ENCODE assay signal across 1 cellular context in the genomic region with DNA sequence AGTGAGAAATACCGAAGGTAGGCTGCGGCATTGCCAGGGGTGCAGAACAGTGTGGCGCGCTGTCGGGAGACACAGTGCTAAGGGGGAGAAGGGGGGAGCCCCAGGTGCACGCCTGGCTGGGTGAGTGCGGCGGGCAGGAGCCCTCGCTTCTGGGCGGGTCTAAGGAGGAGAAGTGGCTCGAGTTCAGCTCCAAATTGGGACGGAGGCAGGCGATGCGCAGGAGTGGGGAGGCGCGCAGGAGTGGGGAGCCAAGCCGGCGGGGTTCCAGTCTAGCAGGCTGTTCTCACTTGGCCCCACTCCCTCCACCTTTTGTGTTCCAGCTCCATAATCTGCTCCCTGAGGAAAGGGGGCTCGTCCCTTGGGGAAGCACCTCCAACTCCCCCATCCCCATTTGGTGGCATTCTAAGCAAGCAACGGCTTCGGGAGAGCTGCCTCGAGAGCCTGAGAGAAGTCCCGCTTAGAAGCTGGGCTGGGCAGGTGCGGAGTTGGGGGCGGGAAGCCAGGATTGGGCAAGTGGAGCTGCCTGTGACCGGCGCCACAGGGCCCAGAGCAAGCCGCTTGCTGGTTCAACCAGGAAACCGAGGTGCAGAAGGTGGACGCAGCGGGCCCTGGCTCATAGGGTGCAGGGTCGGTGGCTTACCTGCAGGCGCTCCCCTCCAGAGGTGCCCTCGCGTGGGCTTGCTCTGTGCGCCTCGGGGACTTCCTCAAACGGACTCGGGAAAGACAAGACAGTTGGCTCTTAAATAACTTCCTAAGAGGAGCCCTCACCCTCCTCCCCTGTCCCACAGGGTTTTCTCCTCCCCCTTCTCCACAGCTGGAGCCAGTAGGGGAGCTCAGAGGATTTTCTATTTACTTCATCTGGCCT.
TF ChIP-seq lines count a peak whose summit lies in the region.

A gene (minus strand): TSS at position 716 of the 865 bp plus-strand sequence. CDS start 1,998 bp downstream, outside the sequence.

TF ChIP-seq in H1, 55 proteins besides CTCF, POLR2A, EP300 and RAD21:
- TF ChIP-seq RBBP5 (IDR thresholded peaks at IDR 0.05; ENCODE audit: borderline replicate concordance, low read depth, low read length) (peak; percentile 69; the same call in 1 of the 2 replicates), TEAD4 (IDR thresholded peaks at IDR 0.05; ENCODE audit: low read depth, low read length) (no peak), YY1 (IDR thresholded peaks at IDR 0.05; ENCODE audit: low read depth, low read length) (no peak), RXRA (IDR thresholded peaks at IDR 0.05; ENCODE audit: insufficient read depth, low read depth, low read length) (no peak), SRF (IDR thresholded peaks at IDR 0.05; ENCODE audit: low read depth, low read length) (no peak), POLR2AphosphoS5 (IDR thresholded peaks at IDR 0.05; ENCODE audit: low read depth, low read length) (no peak), NRF1 (IDR thresholded peaks at IDR 0.05; ENCODE audit: low read depth, low read length) (no peak), RFX5 (IDR thresholded peaks at IDR 0.05; ENCODE audit: borderline replicate concordance, low read depth, low read length) (no peak), CTBP2 (IDR thresholded peaks at IDR 0.05; ENCODE audit: borderline replicate concordance, insufficient read depth, insufficient read length, low read length) (no peak), CBX5 (IDR thresholded peaks at IDR 0.05; ENCODE audit: low read depth, low read length) (no peak), KDM1A (IDR thresholded peaks at IDR 0.05; ENCODE audit: borderline replicate concordance, low read length) (no peak), BCL11A (IDR thresholded peaks at IDR 0.05; ENCODE audit: low read depth in 2 of 2, low read length in 2 of 2) (no peak), KDM5A (IDR thresholded peaks at IDR 0.05; ENCODE audit: low read length) (no peak), CHD2 (IDR thresholded peaks at IDR 0.05; ENCODE audit: low read length) (no peak), TCF12 (IDR thresholded peaks at IDR 0.05; ENCODE audit: low read depth, low read length) (no peak), TBP (IDR thresholded peaks at IDR 0.05; ENCODE audit: low read depth, low read length) (no peak), SP2 (IDR thresholded peaks at IDR 0.05; ENCODE audit: low read length) (no peak), CEBPB (IDR thresholded peaks at IDR 0.05; ENCODE audit: low read depth, low read length) (peak; percentile 31; the same call in 1 of the 2 replicates), GABPA (IDR thresholded peaks at IDR 0.05; ENCODE audit: borderline replicate concordance, insufficient read depth, low read length) (no peak), HDAC2 (IDR thresholded peaks at IDR 0.05; ENCODE audit: borderline replicate concordance in 1 of 2, low read depth in 2 of 2, low read length in 2 of 2) (no peak), HDAC6 (IDR thresholded peaks at IDR 0.05; ENCODE audit: low read depth, low read length) (no peak), JUN (IDR thresholded peaks at IDR 0.05; ENCODE audit: low read depth, low read length) (no peak), ASH2L (IDR thresholded peaks at IDR 0.05; ENCODE audit: low read length) (peak; percentile 48), SP1 (IDR thresholded peaks at IDR 0.05; ENCODE audit: low read depth, low read length) (no peak), SIRT6 (IDR thresholded peaks at IDR 0.05; ENCODE audit: low read length) (no peak), NANOG (IDR thresholded peaks at IDR 0.05; ENCODE audit: insufficient read depth, low read depth, low read length, poor library complexity, severe bottlenecking) (no peak), FOSL1 (IDR thresholded peaks at IDR 0.05; ENCODE audit: insufficient read depth, low read depth, low read length) (no peak), GTF2F1 (IDR thresholded peaks at IDR 0.05; ENCODE audit: borderline replicate concordance, low read depth, low read length) (no peak), MAFK (IDR thresholded peaks at IDR 0.05; ENCODE audit: low read depth, low read length) (no peak), SAP30 (IDR thresholded peaks at IDR 0.05; ENCODE audit: insufficient read depth, insufficient replicate concordance, low read length) (no peak), TAF7 (optimal IDR thresholded peaks at IDR 0.05; ENCODE audit: borderline replicate concordance, low read depth, low read length) (no peak), CBX8 (IDR thresholded peaks at IDR 0.05; ENCODE audit: borderline replicate concordance, low read depth, low read length) (no peak), ZNF274 (IDR thresholded peaks at IDR 0.05; ENCODE audit: borderline replicate concordance, extremely low read depth, low read length) (no peak), TAF1 (IDR thresholded peaks at IDR 0.05; ENCODE audit: low read depth, low read length) (no peak), EZH2 (IDR thresholded peaks at IDR 0.05; ENCODE audit: low read depth, low read length, severe bottlenecking) (peak; percentile 40), CREB1 (IDR thresholded peaks at IDR 0.05) (no peak), BACH1 (IDR thresholded peaks at IDR 0.05; ENCODE audit: low read length) (no peak), BRCA1 (IDR thresholded peaks at IDR 0.05; ENCODE audit: low read depth, low read length) (no peak), RNF2 (IDR thresholded peaks at IDR 0.05; ENCODE audit: borderline replicate concordance, low read depth, low read length, missing control alignments, poor library complexity, severe bottlenecking) (no peak), SUZ12 (IDR thresholded peaks at IDR 0.05; ENCODE audit: low read length) (peak; percentile 25; the same call in 1 of the 2 replicates), JUND (IDR thresholded peaks at IDR 0.05; ENCODE audit: low read length) (no peak), PHF8 (conservative IDR thresholded peaks at IDR 0.05; ENCODE audit: low read depth, low read length) (no peak), SP4 (IDR thresholded peaks at IDR 0.05; ENCODE audit: low read length) (no peak), CHD1 (IDR thresholded peaks at IDR 0.05; ENCODE audit: low read depth, low read length) (no peak), KDM4A (IDR thresholded peaks at IDR 0.05; ENCODE audit: low read depth, low read length, severe bottlenecking) (peak; percentile 95), SIN3A (conservative IDR thresholded peaks at IDR 0.05 in 1 of 2, IDR thresholded peaks at IDR 0.05 in 1 of 2; ENCODE audit: low read depth in 1 of 2, low read length in 2 of 2) (no peak), SIX5 (IDR thresholded peaks at IDR 0.05; ENCODE audit: low read depth, low read length) (no peak), EGR1 (IDR thresholded peaks at IDR 0.05; ENCODE audit: borderline replicate concordance, low read depth, low read length) (no peak), POU5F1 (IDR thresholded peaks at IDR 0.05; ENCODE audit: low read depth, low read length) (no peak)
- TF ChIP-seq, protein P1, sequence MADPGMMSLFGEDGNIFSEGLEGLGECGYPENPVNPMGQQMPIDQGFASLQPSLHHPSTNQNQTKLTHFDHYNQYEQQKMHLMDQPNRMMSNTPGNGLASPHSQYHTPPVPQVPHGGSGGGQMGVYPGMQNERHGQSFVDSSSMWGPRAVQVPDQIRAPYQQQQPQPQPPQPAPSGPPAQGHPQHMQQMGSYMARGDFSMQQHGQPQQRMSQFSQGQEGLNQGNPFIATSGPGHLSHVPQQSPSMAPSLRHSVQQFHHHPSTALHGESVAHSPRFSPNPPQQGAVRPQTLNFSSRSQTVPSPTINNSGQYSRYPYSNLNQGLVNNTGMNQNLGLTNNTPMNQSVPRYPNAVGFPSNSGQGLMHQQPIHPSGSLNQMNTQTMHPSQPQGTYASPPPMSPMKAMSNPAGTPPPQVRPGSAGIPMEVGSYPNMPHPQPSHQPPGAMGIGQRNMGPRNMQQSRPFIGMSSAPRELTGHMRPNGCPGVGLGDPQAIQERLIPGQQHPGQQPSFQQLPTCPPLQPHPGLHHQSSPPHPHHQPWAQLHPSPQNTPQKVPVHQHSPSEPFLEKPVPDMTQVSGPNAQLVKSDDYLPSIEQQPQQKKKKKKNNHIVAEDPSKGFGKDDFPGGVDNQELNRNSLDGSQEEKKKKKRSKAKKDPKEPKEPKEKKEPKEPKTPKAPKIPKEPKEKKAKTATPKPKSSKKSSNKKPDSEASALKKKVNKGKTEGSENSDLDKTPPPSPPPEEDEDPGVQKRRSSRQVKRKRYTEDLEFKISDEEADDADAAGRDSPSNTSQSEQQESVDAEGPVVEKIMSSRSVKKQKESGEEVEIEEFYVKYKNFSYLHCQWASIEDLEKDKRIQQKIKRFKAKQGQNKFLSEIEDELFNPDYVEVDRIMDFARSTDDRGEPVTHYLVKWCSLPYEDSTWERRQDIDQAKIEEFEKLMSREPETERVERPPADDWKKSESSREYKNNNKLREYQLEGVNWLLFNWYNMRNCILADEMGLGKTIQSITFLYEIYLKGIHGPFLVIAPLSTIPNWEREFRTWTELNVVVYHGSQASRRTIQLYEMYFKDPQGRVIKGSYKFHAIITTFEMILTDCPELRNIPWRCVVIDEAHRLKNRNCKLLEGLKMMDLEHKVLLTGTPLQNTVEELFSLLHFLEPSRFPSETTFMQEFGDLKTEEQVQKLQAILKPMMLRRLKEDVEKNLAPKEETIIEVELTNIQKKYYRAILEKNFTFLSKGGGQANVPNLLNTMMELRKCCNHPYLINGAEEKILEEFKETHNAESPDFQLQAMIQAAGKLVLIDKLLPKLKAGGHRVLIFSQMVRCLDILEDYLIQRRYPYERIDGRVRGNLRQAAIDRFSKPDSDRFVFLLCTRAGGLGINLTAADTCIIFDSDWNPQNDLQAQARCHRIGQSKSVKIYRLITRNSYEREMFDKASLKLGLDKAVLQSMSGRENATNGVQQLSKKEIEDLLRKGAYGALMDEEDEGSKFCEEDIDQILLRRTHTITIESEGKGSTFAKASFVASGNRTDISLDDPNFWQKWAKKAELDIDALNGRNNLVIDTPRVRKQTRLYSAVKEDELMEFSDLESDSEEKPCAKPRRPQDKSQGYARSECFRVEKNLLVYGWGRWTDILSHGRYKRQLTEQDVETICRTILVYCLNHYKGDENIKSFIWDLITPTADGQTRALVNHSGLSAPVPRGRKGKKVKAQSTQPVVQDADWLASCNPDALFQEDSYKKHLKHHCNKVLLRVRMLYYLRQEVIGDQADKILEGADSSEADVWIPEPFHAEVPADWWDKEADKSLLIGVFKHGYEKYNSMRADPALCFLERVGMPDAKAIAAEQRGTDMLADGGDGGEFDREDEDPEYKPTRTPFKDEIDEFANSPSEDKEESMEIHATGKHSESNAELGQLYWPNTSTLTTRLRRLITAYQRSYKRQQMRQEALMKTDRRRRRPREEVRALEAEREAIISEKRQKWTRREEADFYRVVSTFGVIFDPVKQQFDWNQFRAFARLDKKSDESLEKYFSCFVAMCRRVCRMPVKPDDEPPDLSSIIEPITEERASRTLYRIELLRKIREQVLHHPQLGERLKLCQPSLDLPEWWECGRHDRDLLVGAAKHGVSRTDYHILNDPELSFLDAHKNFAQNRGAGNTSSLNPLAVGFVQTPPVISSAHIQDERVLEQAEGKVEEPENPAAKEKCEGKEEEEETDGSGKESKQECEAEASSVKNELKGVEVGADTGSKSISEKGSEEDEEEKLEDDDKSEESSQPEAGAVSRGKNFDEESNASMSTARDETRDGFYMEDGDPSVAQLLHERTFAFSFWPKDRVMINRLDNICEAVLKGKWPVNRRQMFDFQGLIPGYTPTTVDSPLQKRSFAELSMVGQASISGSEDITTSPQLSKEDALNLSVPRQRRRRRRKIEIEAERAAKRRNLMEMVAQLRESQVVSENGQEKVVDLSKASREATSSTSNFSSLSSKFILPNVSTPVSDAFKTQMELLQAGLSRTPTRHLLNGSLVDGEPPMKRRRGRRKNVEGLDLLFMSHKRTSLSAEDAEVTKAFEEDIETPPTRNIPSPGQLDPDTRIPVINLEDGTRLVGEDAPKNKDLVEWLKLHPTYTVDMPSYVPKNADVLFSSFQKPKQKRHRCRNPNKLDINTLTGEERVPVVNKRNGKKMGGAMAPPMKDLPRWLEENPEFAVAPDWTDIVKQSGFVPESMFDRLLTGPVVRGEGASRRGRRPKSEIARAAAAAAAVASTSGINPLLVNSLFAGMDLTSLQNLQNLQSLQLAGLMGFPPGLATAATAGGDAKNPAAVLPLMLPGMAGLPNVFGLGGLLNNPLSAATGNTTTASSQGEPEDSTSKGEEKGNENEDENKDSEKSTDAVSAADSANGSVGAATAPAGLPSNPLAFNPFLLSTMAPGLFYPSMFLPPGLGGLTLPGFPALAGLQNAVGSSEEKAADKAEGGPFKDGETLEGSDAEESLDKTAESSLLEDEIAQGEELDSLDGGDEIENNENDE (IDR thresholded peaks at IDR 0.05; ENCODE audit: insufficient replicate concordance, low read length): no peak
- TF ChIP-seq, protein P2, sequence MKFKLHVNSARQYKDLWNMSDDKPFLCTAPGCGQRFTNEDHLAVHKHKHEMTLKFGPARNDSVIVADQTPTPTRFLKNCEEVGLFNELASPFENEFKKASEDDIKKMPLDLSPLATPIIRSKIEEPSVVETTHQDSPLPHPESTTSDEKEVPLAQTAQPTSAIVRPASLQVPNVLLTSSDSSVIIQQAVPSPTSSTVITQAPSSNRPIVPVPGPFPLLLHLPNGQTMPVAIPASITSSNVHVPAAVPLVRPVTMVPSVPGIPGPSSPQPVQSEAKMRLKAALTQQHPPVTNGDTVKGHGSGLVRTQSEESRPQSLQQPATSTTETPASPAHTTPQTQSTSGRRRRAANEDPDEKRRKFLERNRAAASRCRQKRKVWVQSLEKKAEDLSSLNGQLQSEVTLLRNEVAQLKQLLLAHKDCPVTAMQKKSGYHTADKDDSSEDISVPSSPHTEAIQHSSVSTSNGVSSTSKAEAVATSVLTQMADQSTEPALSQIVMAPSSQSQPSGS (IDR thresholded peaks at IDR 0.05; ENCODE audit: low read length): no peak
- TF ChIP-seq, protein P3, sequence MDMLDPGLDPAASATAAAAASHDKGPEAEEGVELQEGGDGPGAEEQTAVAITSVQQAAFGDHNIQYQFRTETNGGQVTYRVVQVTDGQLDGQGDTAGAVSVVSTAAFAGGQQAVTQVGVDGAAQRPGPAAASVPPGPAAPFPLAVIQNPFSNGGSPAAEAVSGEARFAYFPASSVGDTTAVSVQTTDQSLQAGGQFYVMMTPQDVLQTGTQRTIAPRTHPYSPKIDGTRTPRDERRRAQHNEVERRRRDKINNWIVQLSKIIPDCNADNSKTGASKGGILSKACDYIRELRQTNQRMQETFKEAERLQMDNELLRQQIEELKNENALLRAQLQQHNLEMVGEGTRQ (IDR thresholded peaks at IDR 0.05; ENCODE audit: low read length): no peak
- TF ChIP-seq, protein P4, sequence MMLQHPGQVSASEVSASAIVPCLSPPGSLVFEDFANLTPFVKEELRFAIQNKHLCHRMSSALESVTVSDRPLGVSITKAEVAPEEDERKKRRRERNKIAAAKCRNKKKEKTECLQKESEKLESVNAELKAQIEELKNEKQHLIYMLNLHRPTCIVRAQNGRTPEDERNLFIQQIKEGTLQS (IDR thresholded peaks at IDR 0.05; ENCODE audit: insufficient read depth, low read depth, low read length): no peak
- TF ChIP-seq, protein P5, sequence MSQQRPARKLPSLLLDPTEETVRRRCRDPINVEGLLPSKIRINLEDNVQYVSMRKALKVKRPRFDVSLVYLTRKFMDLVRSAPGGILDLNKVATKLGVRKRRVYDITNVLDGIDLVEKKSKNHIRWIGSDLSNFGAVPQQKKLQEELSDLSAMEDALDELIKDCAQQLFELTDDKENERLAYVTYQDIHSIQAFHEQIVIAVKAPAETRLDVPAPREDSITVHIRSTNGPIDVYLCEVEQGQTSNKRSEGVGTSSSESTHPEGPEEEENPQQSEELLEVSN (IDR thresholded peaks at IDR 0.05): peak; percentile 97
- TF ChIP-seq, protein P6, sequence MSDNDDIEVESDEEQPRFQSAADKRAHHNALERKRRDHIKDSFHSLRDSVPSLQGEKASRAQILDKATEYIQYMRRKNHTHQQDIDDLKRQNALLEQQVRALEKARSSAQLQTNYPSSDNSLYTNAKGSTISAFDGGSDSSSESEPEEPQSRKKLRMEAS (IDR thresholded peaks at IDR 0.05): peak; percentile 92
